ENCODE assay signal across 8 cellular contexts in genomic region chr12:56126732-56127239, GRCh38. TPM values are rescaled to one million over a fixed set of nuclear protein-coding genes. Genes with fewer than 3 reads are reported as not detected.
A peak's percentile ranks its signal among the peaks of the same experiment; 100 is the strongest.
DNase-seq lines count a peak whose midpoint lies in the region; ATAC-seq and TF ChIP-seq lines count a peak whose summit lies in the region.

No MANE protein-coding gene starts in this region.

- TF ChIP-seq CTCF in liver (IDR thresholded peaks at IDR 0.05; ENCODE audit: low read depth, low read length, missing input control), result no peak
- TF ChIP-seq CTCF in transverse colon (IDR thresholded peaks at IDR 0.05), result no peak

- no peak for TF ChIP-seq EP300 in transverse colon (IDR thresholded peaks at IDR 0.05; ENCODE audit: low read depth)

- H3K27ac Mint-ChIP-seq in activated T-cell treated with anti-CD3 and anti-CD28 coated beads, Interleukin-2, amount 50 U/mL, for 72 hours, result peak overlapping the region; percentile 81
- H3K27ac Mint-ChIP-seq in activated T-helper 17 cell treated with anti-CD3 and anti-CD28 coated beads, Interleukin-2, amount 50 U/mL, for 72 hours, result peak overlapping the region; percentile 83

- no peak overlapping the region for H3K4me3 ChIP-seq in liver (ENCODE audit: low read depth in 1 of 3, low read length in 3 of 3)
- H3K4me3 ChIP-seq in transverse colon, result no peak overlapping the region

- peaks cover 9 to 53% (median 42%) of the 10 kb centered on the region in 4 donors for H3K4me1 ChIP-seq in liver (ENCODE audit: control insufficient read depth in 4 of 4, insufficient read depth in 4 of 4, low read length in 3 of 4)
- peaks cover 16 to 48% (median 32%) of the 10 kb centered on the region in 4 donors for H3K4me1 ChIP-seq in transverse colon

- TF ChIP-seq RAD21 in liver (IDR thresholded peaks at IDR 0.05), result no peak

- intact Hi-C loops in transverse colon (cut with DNase I; ENCODE audit: low total_unique reads), result loop anchor here (2.0 kb wide), 1 partner anchor 32 kb away; the partner anchor contains the start of gene MYL6

- no peaks in the 10 kb centered on the region for H3K9me3 ChIP-seq in liver (ENCODE audit: control insufficient read depth in 4 of 4, low read length in 3 of 4)
- no peaks in the 10 kb centered on the region for H3K9me3 ChIP-seq in transverse colon

- in situ Hi-C loops in transverse colon (cut with MboI; ENCODE audit: low pct_ligation_motif_present in 1 of 4, low pct_unique_long_range_greater_than_20kb in 1 of 4, low sequenced_read_pairs in 3 of 4), result loop anchor here in 1 of 4 donors (10.0 kb wide), 1 partner anchor 58 kb away; the partner anchor contains the start of gene SMARCC2

- ATAC-seq in activated T-cell treated with anti-CD3 and anti-CD28 coated beads, Interleukin-2, amount 50 U/mL, for 72 hours (replicated peaks in 1 of 2), result no peak
- no peak for ATAC-seq in activated T-helper 17 cell treated with anti-CD3 and anti-CD28 coated beads, Interleukin-2, amount 50 U/mL, for 72 hours (replicated peaks)
- ATAC-seq in GM21367 (IDR thresholded peaks at IDR 0.05; ENCODE audit: unreplicated experiment), result no peak

- TF ChIP-seq POLR2A in transverse colon (IDR thresholded peaks at IDR 0.05), result no peak

- H3K27ac ChIP-seq in liver (ENCODE audit: low read depth in 1 of 2, low read length in 2 of 2), result peak overlapping the region; percentile 75 to 85
- peak overlapping the region; percentile 89 to 95 (median 93) for H3K27ac ChIP-seq in transverse colon

- H3K4me1 Mint-ChIP-seq in activated T-cell treated with anti-CD3 and anti-CD28 coated beads, Interleukin-2, amount 50 U/mL, for 72 hours (ENCODE audit: low read depth), result peaks cover 56% of the 10 kb centered on the region
- H3K4me1 Mint-ChIP-seq in activated T-helper 17 cell treated with anti-CD3 and anti-CD28 coated beads, Interleukin-2, amount 50 U/mL, for 72 hours, result peaks cover 42% of the 10 kb centered on the region

- H3K9me3 Mint-ChIP-seq in activated T-cell treated with anti-CD3 and anti-CD28 coated beads, Interleukin-2, amount 50 U/mL, for 72 hours, result no peaks in the 10 kb centered on the region
- H3K9me3 Mint-ChIP-seq in activated T-helper 17 cell treated with anti-CD3 and anti-CD28 coated beads, Interleukin-2, amount 50 U/mL, for 72 hours, result no peaks in the 10 kb centered on the region

- H3K27me3 Mint-ChIP-seq in activated T-cell treated with anti-CD3 and anti-CD28 coated beads, Interleukin-2, amount 50 U/mL, for 72 hours (ENCODE audit: low read depth), result no peaks in the 10 kb centered on the region
- H3K27me3 Mint-ChIP-seq in activated T-helper 17 cell treated with anti-CD3 and anti-CD28 coated beads, Interleukin-2, amount 50 U/mL, for 72 hours, result no peaks in the 10 kb centered on the region

- H3K27me3 ChIP-seq in liver (ENCODE audit: control insufficient read depth in 4 of 4, insufficient read depth in 4 of 4, low read length in 3 of 4) (no peaks in the 10 kb centered on the region), transverse colon (no peaks in the 10 kb centered on the region)

- H3K36me3 ChIP-seq in liver (ENCODE audit: control insufficient read depth in 4 of 4, insufficient read depth in 3 of 4, low read depth in 1 of 4, low read length in 3 of 4), result peaks cover 3 to 11% (median 8%) of the 10 kb centered on the region in 4 donors
- H3K36me3 ChIP-seq in transverse colon, result peaks cover 0 to 3% (median 0%) of the 10 kb centered on the region in 4 donors

- H3K4me3 Mint-ChIP-seq in activated T-cell treated with anti-CD3 and anti-CD28 coated beads, Interleukin-2, amount 50 U/mL, for 72 hours, result peak overlapping the region; percentile 97 to 98
- H3K4me3 Mint-ChIP-seq in activated T-helper 17 cell treated with anti-CD3 and anti-CD28 coated beads, Interleukin-2, amount 50 U/mL, for 72 hours, result peak overlapping the region; percentile 98

- 48% methylated on average over 3 of the region's 3 CpGs for WGBS in liver
- WGBS in transverse colon (ENCODE audit: low coverage in 1 of 2), 2 donors, result 62 to 65% methylated on average over 3 of the region's 3 CpGs

- DNase-seq in activated T-cell treated with anti-CD3 and anti-CD28 coated beads, Interleukin-2, amount 50 U/mL, for 72 hours, result no peak
- no peak for DNase-seq in activated T-cell treated with anti-CD3 and anti-CD28 coated beads for 4 hours
- no peak for DNase-seq in transverse colon
- no peak for DNase-seq in DMS153 treated with DMSO at 0.1 percent for 48 hours (lab: John Stamatoyannopoulos, UW; ENCODE audit: unreplicated experiment)
- no peak for DNase-seq in NCI-H1694 treated with DMSO at 0.1 percent for 48 hours (lab: John Stamatoyannopoulos, UW)

- H3K36me3 Mint-ChIP-seq in activated T-cell treated with anti-CD3 and anti-CD28 coated beads, Interleukin-2, amount 50 U/mL, for 72 hours (ENCODE audit: insufficient read depth in 2 of 2), result peaks cover 14 to 23% of the 10 kb centered on the region in 2 donors
- H3K36me3 Mint-ChIP-seq in activated T-helper 17 cell treated with anti-CD3 and anti-CD28 coated beads, Interleukin-2, amount 50 U/mL, for 72 hours (ENCODE audit: low read depth), result peaks cover 62% of the 10 kb centered on the region

- H3K9ac ChIP-seq in liver (ENCODE audit: low read depth in 1 of 2, low read length in 2 of 2), result peak overlapping the region; percentile 50 to 88

TF ChIP-seq in liver, 16 proteins besides CTCF, POLR2A, EP300 and RAD21:
- TF ChIP-seq, protein P1, sequence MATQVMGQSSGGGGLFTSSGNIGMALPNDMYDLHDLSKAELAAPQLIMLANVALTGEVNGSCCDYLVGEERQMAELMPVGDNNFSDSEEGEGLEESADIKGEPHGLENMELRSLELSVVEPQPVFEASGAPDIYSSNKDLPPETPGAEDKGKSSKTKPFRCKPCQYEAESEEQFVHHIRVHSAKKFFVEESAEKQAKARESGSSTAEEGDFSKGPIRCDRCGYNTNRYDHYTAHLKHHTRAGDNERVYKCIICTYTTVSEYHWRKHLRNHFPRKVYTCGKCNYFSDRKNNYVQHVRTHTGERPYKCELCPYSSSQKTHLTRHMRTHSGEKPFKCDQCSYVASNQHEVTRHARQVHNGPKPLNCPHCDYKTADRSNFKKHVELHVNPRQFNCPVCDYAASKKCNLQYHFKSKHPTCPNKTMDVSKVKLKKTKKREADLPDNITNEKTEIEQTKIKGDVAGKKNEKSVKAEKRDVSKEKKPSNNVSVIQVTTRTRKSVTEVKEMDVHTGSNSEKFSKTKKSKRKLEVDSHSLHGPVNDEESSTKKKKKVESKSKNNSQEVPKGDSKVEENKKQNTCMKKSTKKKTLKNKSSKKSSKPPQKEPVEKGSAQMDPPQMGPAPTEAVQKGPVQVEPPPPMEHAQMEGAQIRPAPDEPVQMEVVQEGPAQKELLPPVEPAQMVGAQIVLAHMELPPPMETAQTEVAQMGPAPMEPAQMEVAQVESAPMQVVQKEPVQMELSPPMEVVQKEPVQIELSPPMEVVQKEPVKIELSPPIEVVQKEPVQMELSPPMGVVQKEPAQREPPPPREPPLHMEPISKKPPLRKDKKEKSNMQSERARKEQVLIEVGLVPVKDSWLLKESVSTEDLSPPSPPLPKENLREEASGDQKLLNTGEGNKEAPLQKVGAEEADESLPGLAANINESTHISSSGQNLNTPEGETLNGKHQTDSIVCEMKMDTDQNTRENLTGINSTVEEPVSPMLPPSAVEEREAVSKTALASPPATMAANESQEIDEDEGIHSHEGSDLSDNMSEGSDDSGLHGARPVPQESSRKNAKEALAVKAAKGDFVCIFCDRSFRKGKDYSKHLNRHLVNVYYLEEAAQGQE (IDR thresholded peaks at IDR 0.05), result no peak
- TF ChIP-seq SP1 (IDR thresholded peaks at IDR 0.05), result no peak
- TF ChIP-seq NR2F2 (IDR thresholded peaks at IDR 0.05), result no peak
- TF ChIP-seq HNF4G (IDR thresholded peaks at IDR 0.05), result no peak
- TF ChIP-seq YY1 (IDR thresholded peaks at IDR 0.05), result no peak
- TF ChIP-seq ATF3 (IDR thresholded peaks at IDR 0.05), result no peak
- TF ChIP-seq RXRA (IDR thresholded peaks at IDR 0.05), result no peak
- no peak for TF ChIP-seq JUND (IDR thresholded peaks at IDR 0.05)

RNA-seq across cellular contexts. Expression of gene ESYT1, which starts 1.3 kb away (rescaled TPM):
- total RNA-seq in activated T-cell treated with anti-CD3 and anti-CD28 coated beads, Interleukin-2, amount 50 U/mL, for 72 hours, result 10 to 100 TPM; 74.6 to 84.6 TPM
- 100 to 1,000 TPM; 234 to 236 TPM for total RNA-seq in activated T-helper 17 cell treated with anti-CD3 and anti-CD28 coated beads, Interleukin-2, amount 50 U/mL, for 72 hours
- 10 to 100 TPM; 59.5 to 93.5 TPM for total RNA-seq in liver
- 10 to 100 TPM; 41.0 to 58.1 TPM for polyA plus RNA-seq in liver
- 100 to 1,000 TPM in 2 of 4 donors, 10 to 100 TPM in 2; 94.2 to 133 (median 97.9) TPM for total RNA-seq in transverse colon

RNA-seq across cellular contexts. Expression of gene ZC3H10, which starts 8.7 kb away (rescaled TPM):
- total RNA-seq in activated T-cell treated with anti-CD3 and anti-CD28 coated beads, Interleukin-2, amount 50 U/mL, for 72 hours, result 10 to 100 TPM in 1 of 2 donors, 1 to 10 TPM in 1; 7.4 to 11.8 TPM
- total RNA-seq in activated T-helper 17 cell treated with anti-CD3 and anti-CD28 coated beads, Interleukin-2, amount 50 U/mL, for 72 hours, result 1 to 10 TPM; 7.8 to 8.0 TPM
- 1 to 10 TPM; 2.0 to 5.2 TPM for total RNA-seq in liver
- 1 to 10 TPM; 1.3 to 1.8 TPM for polyA plus RNA-seq in liver
- total RNA-seq in transverse colon, result 10 to 100 TPM in 1 of 4 donors, 1 to 10 TPM in 3; 3.7 to 10.1 (median 4.5) TPM

RNA-seq across cellular contexts. Expression of gene RPL41, which starts 10.4 kb away (rescaled TPM):
- total RNA-seq in activated T-cell treated with anti-CD3 and anti-CD28 coated beads, Interleukin-2, amount 50 U/mL, for 72 hours, result 1,000 to 10,000 TPM; 5,172 to 5,269 TPM
- total RNA-seq in activated T-helper 17 cell treated with anti-CD3 and anti-CD28 coated beads, Interleukin-2, amount 50 U/mL, for 72 hours, result 1,000 to 10,000 TPM; 4,564 to 4,582 TPM
- total RNA-seq in liver (1,000 to 10,000 TPM in 1 of 2 donors, 100 to 1,000 TPM in 1; 979 to 1,323 TPM), transverse colon (1,000 to 10,000 TPM in 2 of 4 donors, 100 to 1,000 TPM in 2; 841 to 2,950 (median 1,684) TPM)
- polyA plus RNA-seq in liver, result 1,000 to 10,000 TPM; 1,640 to 2,155 TPM

RNA-seq across cellular contexts. Expression of gene PA2G4, which starts 22.4 kb away (rescaled TPM):
- 100 to 1,000 TPM; 226 to 265 TPM for total RNA-seq in activated T-cell treated with anti-CD3 and anti-CD28 coated beads, Interleukin-2, amount 50 U/mL, for 72 hours
- total RNA-seq in activated T-helper 17 cell treated with anti-CD3 and anti-CD28 coated beads, Interleukin-2, amount 50 U/mL, for 72 hours, result 100 to 1,000 TPM; 213 to 427 TPM
- total RNA-seq in liver (100 to 1,000 TPM in 1 of 2 donors, 10 to 100 TPM in 1; 74.3 to 148 TPM), transverse colon (10 to 100 TPM; 22.1 to 63.0 (median 44.8) TPM)
- polyA plus RNA-seq in liver, result 10 to 100 TPM; 56.8 to 62.9 TPM

RNA-seq across cellular contexts. Expression of gene MYL6B, which starts 25.6 kb away (rescaled TPM):
- 100 to 1,000 TPM in 1 of 2 donors, 10 to 100 TPM in 1; 96.3 to 111 TPM for total RNA-seq in activated T-cell treated with anti-CD3 and anti-CD28 coated beads, Interleukin-2, amount 50 U/mL, for 72 hours
- 100 to 1,000 TPM in 1 of 2 donors, 10 to 100 TPM in 1; 96.9 to 114 TPM for total RNA-seq in activated T-helper 17 cell treated with anti-CD3 and anti-CD28 coated beads, Interleukin-2, amount 50 U/mL, for 72 hours
- total RNA-seq in liver, result 10 to 100 TPM in 1 of 2 donors, 1 to 10 TPM in 1; 3.7 to 14.2 TPM
- polyA plus RNA-seq in liver, result 10 to 100 TPM; 11.2 to 13.9 TPM
- 10 to 100 TPM in 3 of 4 donors, not detected in 1; 26.4 to 30.0 (median 26.7) TPM for total RNA-seq in transverse colon
